ENCODE assay signal across 1 cellular context in the genomic region with DNA sequence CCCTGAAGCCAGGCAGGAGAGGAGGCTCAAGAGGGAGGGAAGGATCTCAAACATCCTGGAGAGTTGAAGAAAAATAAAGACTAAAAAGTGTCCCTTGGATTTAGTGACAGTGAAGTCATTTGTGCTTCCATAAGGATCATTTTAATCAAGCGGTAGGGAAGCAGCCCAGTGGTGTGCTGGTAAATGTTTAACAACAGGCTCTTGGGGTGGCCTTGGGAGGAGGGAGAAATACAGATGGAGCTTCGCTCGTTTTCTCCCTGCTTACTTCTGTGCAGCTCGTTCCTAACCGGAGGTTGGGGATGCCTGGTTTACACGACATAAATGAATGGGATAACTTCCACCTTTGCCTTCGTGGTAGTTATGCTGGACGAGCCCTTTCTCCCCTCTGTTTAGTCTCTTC.
TF ChIP-seq lines count a peak whose summit lies in the region.

No MANE protein-coding gene starts in this region.

TF ChIP-seq in GM23338, 12 proteins besides CTCF, POLR2A, EP300 and RAD21 (continued from another document):
- TF ChIP-seq, protein P1, sequence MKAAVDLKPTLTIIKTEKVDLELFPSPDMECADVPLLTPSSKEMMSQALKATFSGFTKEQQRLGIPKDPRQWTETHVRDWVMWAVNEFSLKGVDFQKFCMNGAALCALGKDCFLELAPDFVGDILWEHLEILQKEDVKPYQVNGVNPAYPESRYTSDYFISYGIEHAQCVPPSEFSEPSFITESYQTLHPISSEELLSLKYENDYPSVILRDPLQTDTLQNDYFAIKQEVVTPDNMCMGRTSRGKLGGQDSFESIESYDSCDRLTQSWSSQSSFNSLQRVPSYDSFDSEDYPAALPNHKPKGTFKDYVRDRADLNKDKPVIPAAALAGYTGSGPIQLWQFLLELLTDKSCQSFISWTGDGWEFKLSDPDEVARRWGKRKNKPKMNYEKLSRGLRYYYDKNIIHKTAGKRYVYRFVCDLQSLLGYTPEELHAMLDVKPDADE (IDR thresholded peaks at IDR 0.05), result no peak
